Comparison of ENCODE assay signal across 11 cellular contexts in genomic region chr21:43721225-43721605, GRCh38. TPM values are rescaled to one million over a fixed set of nuclear protein-coding genes. Genes with fewer than 3 reads are reported as not detected.
DNase-seq lines count a peak whose midpoint lies in the region; ATAC-seq and TF ChIP-seq lines count a peak whose summit lies in the region.
"Had no signal": no experiment of that assay in that cellular context is flagged by ENCODE, and none has a peak within 500 bp of the region (broad histone marks: within the 10 kb centered on the region; RNA-seq: fewer than 3 reads in every experiment).

No MANE protein-coding gene starts in this region.

- intact Hi-C loops in activated CD4-positive, alpha-beta T cell treated with anti-CD3 and anti-CD28 coated beads, Interleukin-2, amount 10 ng/mL, durations not matched to agents 24 days and 14 days (cut with micrococcal nuclease), result no loop called here
- intact Hi-C loops in stomach (cut with DNase I; ENCODE audit: low total_unique reads), result no loop called here

- H3K27me3 Mint-ChIP-seq in activated CD4-positive, alpha-beta T cell treated with anti-CD3 and anti-CD28 coated beads, Interleukin-2, amount 10 ng/mL, durations not matched to agents 24 days and 14 days, result peaks cover 16% of the 10 kb centered on the region
- no peaks in the 10 kb centered on the region for H3K27me3 Mint-ChIP-seq in activated T-helper 17 cell treated with anti-CD3 and anti-CD28 coated beads, Interleukin-2, amount 50 U/mL, for 72 hours

- H3K36me3 Mint-ChIP-seq in activated CD4-positive, alpha-beta T cell treated with anti-CD3 and anti-CD28 coated beads, Interleukin-2, amount 10 ng/mL, durations not matched to agents 24 days and 14 days (ENCODE audit: low read depth), result peaks cover 24% of the 10 kb centered on the region
- peaks cover 29% of the 10 kb centered on the region for H3K36me3 Mint-ChIP-seq in activated T-helper 17 cell treated with anti-CD3 and anti-CD28 coated beads, Interleukin-2, amount 50 U/mL, for 72 hours (ENCODE audit: low read depth)

- TF ChIP-seq CTCF in foreskin fibroblast (IDR thresholded peaks at IDR 0.05; ENCODE audit: low read depth, low read length), result no peak
- no peak for TF ChIP-seq CTCF in stomach (IDR thresholded peaks at IDR 0.05)

- H3K4me3 ChIP-seq in foreskin fibroblast (ENCODE audit: low read depth in 1 of 2, low read length in 2 of 2) (peak overlapping the region; percentile 14 to 91), stomach (peak overlapping the region in 3 of 4 donors; percentile 85 to 97 (median 88))

- H3K9me3 ChIP-seq in stomach, result no peaks in the 10 kb centered on the region

- H3K9me3 Mint-ChIP-seq in activated CD4-positive, alpha-beta T cell treated with anti-CD3 and anti-CD28 coated beads, Interleukin-2, amount 10 ng/mL, durations not matched to agents 24 days and 14 days, result no peaks in the 10 kb centered on the region
- H3K9me3 Mint-ChIP-seq in activated T-helper 17 cell treated with anti-CD3 and anti-CD28 coated beads, Interleukin-2, amount 50 U/mL, for 72 hours, result no peaks in the 10 kb centered on the region

- H3K27me3 ChIP-seq in stomach, result no peaks in the 10 kb centered on the region

- TF ChIP-seq POLR2A in stomach (IDR thresholded peaks at IDR 0.05), result no peak

- peaks cover 44% of the 10 kb centered on the region for H3K4me1 Mint-ChIP-seq in activated CD4-positive, alpha-beta T cell treated with anti-CD3 and anti-CD28 coated beads, Interleukin-2, amount 10 ng/mL, durations not matched to agents 24 days and 14 days
- peaks cover 5% of the 10 kb centered on the region for H3K4me1 Mint-ChIP-seq in activated T-helper 17 cell treated with anti-CD3 and anti-CD28 coated beads, Interleukin-2, amount 50 U/mL, for 72 hours

- H3K4me1 ChIP-seq in stomach, result peaks cover 29 to 67% (median 55%) of the 10 kb centered on the region in 4 donors

- WGBS in stomach, 5 donors, result 46 to 84% (median 65%) methylated on average over 4 of the region's 4 CpGs

- peaks cover 9 to 13% (median 11%) of the 10 kb centered on the region in 4 donors for H3K36me3 ChIP-seq in stomach

- peak; percentile 58 for DNase-seq in activated CD4-positive, alpha-beta T cell treated with anti-CD3 and anti-CD28 coated beads, Interleukin-2, amount 10 ng/mL, durations not matched to agents 24 days and 14 days
- DNase-seq in activated CD4-positive, alpha-beta T cell treated with anti-CD3 and anti-CD28 coated beads for 1 hour, result no peak
- DNase-seq in foreskin fibroblast (peak in 1 of 2 donors; percentile 50), stomach (peak; percentile 53), hypothalamus (lab: John Stamatoyannopoulos, UW) (no peak), germinal center (ENCODE audit: low spot score) (no peak), NCI-H510A treated with DMSO at 0.1 percent for 48 hours (lab: John Stamatoyannopoulos, UW) (no peak)
- DNase-seq: NCI-H1694; nucleus accumbens; stimulated activated CD8-positive, alpha-beta memory T cell treated with anti-CD3 and anti-CD28 coated beads, Interleukin-4, amount 100 ng/mL, for 48 hours had no signal

- peak overlapping the region; percentile 45 for H3K27ac Mint-ChIP-seq in activated CD4-positive, alpha-beta T cell treated with anti-CD3 and anti-CD28 coated beads, Interleukin-2, amount 10 ng/mL, durations not matched to agents 24 days and 14 days
- peak overlapping the region; percentile 80 for H3K27ac Mint-ChIP-seq in activated T-helper 17 cell treated with anti-CD3 and anti-CD28 coated beads, Interleukin-2, amount 50 U/mL, for 72 hours

- ATAC-seq in activated T-helper 17 cell treated with anti-CD3 and anti-CD28 coated beads, Interleukin-2, amount 50 U/mL, for 72 hours (replicated peaks), result no peak

- TF ChIP-seq EP300 in stomach (IDR thresholded peaks at IDR 0.05), result no peak

- H3K27ac ChIP-seq in stomach, result peak overlapping the region in 4 of 5 donors; percentile 30 to 97 (median 94)

- H3K4me3 Mint-ChIP-seq in activated CD4-positive, alpha-beta T cell treated with anti-CD3 and anti-CD28 coated beads, Interleukin-2, amount 10 ng/mL, durations not matched to agents 24 days and 14 days, result peak overlapping the region; percentile 91
- H3K4me3 Mint-ChIP-seq in activated T-helper 17 cell treated with anti-CD3 and anti-CD28 coated beads, Interleukin-2, amount 50 U/mL, for 72 hours, result peak overlapping the region; percentile 85

RNA-seq across cellular contexts. Expression of gene PDXK, which starts 2.3 kb away (rescaled TPM):
- total RNA-seq in activated CD4-positive, alpha-beta T cell treated with anti-CD3 and anti-CD28 coated beads, Interleukin-2, amount 10 ng/mL, durations not matched to agents 24 days and 14 days, result 138 and 152 TPM in 2 replicates
- 100 to 1,000 TPM; 102 to 115 TPM for total RNA-seq in activated T-helper 17 cell treated with anti-CD3 and anti-CD28 coated beads, Interleukin-2, amount 50 U/mL, for 72 hours
- total RNA-seq in stomach, result 100 to 1,000 TPM in 1 of 5 donors, 10 to 100 TPM in 4; 41.9 to 139 (median 57.5) TPM
- 10 to 100 TPM; 36.7 to 53.1 (median 51.5) TPM for polyA plus RNA-seq in stomach

RNA-seq across cellular contexts. Expression of gene CSTB, which starts 54.9 kb away (rescaled TPM):
- total RNA-seq in activated CD4-positive, alpha-beta T cell treated with anti-CD3 and anti-CD28 coated beads, Interleukin-2, amount 10 ng/mL, durations not matched to agents 24 days and 14 days, result 59.2 and 59.5 TPM in 2 replicates
- total RNA-seq in activated T-helper 17 cell treated with anti-CD3 and anti-CD28 coated beads, Interleukin-2, amount 50 U/mL, for 72 hours, result 10 to 100 TPM; 32.5 to 33.6 TPM
- 10 to 100 TPM in 3 of 5 donors, 1 to 10 TPM in 1, under 1 TPM in 1; 0.58 to 36.4 (median 13.0) TPM for total RNA-seq in stomach
- 100 to 1,000 TPM in 1 of 3 donors, 10 to 100 TPM in 2; 82.5 to 403 (median 97.0) TPM for polyA plus RNA-seq in stomach

Comparison
In these comparisons a context has a peak if more than half of its experiments do, and no peak if none do; other contexts are left out.
1. DNase-seq: peak in activated CD4-positive, alpha-beta T cell treated with anti-CD3 and anti-CD28 coated beads, Interleukin-2, amount 10 ng/mL, durations not matched to agents 24 days and 14 days (single experiment) and stomach (single experiment); none in activated CD4-positive, alpha-beta T cell treated with anti-CD3 and anti-CD28 coated beads for 1 hour (single experiment), hypothalamus (0 of 51), germinal center (single experiment) and NCI-H510A treated with DMSO at 0.1 percent for 48 hours (single experiment).